Comparison of ENCODE assay signal across 11 cellular contexts in the genomic region with DNA sequence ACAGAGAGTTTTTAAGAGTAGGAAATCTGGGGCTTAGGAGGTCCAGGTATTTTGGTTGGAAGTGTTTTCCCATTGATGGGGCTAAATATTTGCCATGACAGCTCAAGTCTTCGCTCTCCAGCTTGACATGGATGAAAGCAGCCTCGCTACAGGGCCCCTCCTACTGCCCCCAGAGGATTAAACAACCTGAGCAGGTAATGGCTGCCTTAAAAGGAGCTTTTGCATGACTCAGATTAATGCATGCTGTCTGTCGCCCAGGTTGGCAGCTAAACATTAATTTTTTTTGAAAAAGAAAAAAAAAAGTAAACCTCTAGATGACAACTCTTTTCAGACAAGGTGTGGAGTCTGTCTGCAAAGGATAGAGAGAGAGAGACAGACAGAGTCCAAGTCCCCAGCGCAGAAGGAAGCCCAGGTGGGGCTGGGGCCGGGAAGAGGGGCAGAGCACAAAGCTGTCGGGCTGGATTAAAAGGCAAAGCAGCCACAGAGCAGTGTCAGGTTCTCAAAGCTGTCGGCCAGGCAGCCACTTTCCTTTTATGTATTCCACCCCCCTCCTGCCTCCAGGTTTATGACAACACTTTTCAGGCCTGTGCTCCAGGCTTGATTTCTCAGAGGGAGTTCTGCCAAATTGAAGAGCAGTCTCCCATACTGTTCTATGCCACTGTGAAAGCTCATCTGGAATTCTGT.
DNase-seq lines count a peak whose midpoint lies in the region; ATAC-seq and TF ChIP-seq lines count a peak whose summit lies in the region.
"Had no signal": no experiment of that assay in that cellular context is flagged by ENCODE, and none has a peak within 500 bp of the region (broad histone marks: within the 10 kb centered on the region; RNA-seq: fewer than 3 reads in every experiment).

No MANE protein-coding gene starts in this region.

- no peak for ATAC-seq in GM21723 (IDR thresholded peaks at IDR 0.05; ENCODE audit: unreplicated experiment)

- DNase-seq in NCI-H2196 (lab: John Stamatoyannopoulos, UW; ENCODE audit: unreplicated experiment): peak; percentile 15
- no peak for DNase-seq in NCI-H2196 treated with DMSO at 0.1 percent for 48 hours (lab: John Stamatoyannopoulos, UW; ENCODE audit: unreplicated experiment)
- DNase-seq in RWPE1 (ENCODE audit: low spot score): no peak
- peak; percentile 46 for DNase-seq in iPS-NIHi11 (ENCODE audit: low spot score)
- no peak for DNase-seq in epidermal melanocyte (ENCODE audit: insufficient read length, low spot score)
- DNase-seq in SJCRH30: no peak
- DNase-seq: ACHN, NCI-H187 treated with DMSO at 0.1 percent for 48 hours had no signal

- H3K9ac ChIP-seq in skeletal muscle satellite cell (ENCODE audit: low read depth, low read length): peak overlapping the region; percentile 67

- TF ChIP-seq CTCF in RWPE1 (conservative IDR thresholded peaks at IDR 0.05; ENCODE audit: low read depth): no peak

- H3K4me3 ChIP-seq in skeletal muscle satellite cell (ENCODE audit: low read length) (no peak overlapping the region), SJCRH30 (no peak overlapping the region)

- H3K9me3 ChIP-seq in skeletal muscle satellite cell (replicated peaks; ENCODE audit: low read length) (no peaks in the 10 kb centered on the region), SJCRH30 (replicated peaks) (no peaks in the 10 kb centered on the region)
- H3K9me3 ChIP-seq: neutrophil had no signal

- CTCF ChIA-PET in RWPE1 (lab: Yijun Ruan, JAX): interaction anchor here (0.5 to 0.7 kb wide), 5 partner anchors 15 to 1249 kb away, joined by 3 to 5 read pairs (median 4); no protein-coding TSS in a partner anchor

- H3K27me3 ChIP-seq in skeletal muscle satellite cell (ENCODE audit: control insufficient read depth, insufficient read depth, low read length) (no peaks in the 10 kb centered on the region), SJCRH30 (no peaks in the 10 kb centered on the region)
- H3K27me3 ChIP-seq: neutrophil had no signal

- H3K4me2 ChIP-seq in skeletal muscle satellite cell (ENCODE audit: low read length): peak overlapping the region; percentile 38

- POLR2A ChIA-PET in RWPE1 (lab: Yijun Ruan, JAX; ENCODE audit: low non-redundant PET): no interaction called here

- H3K4me1 ChIP-seq in skeletal muscle satellite cell (ENCODE audit: control insufficient read depth, insufficient read depth, low read length) (peaks cover 49% of the 10 kb centered on the region), SJCRH30 (no peaks in the 10 kb centered on the region)

- H3K36me3 ChIP-seq in skeletal muscle satellite cell (ENCODE audit: insufficient read depth, low read length) (peaks cover 65% of the 10 kb centered on the region), SJCRH30 (peaks cover 71% of the 10 kb centered on the region)

- H3K27ac ChIP-seq in RWPE1 (peak overlapping the region; percentile 90), SJCRH30 (no peak overlapping the region)
- H3K27ac ChIP-seq: neutrophil had no signal

Comparison
In these comparisons a context has a peak if more than half of its experiments do, and no peak if none do; other contexts are left out.
1. DNase-seq: peak in NCI-H2196 (single experiment) and iPS-NIHi11 (single experiment); none in NCI-H2196 treated with DMSO at 0.1 percent for 48 hours (single experiment), RWPE1 (single experiment), epidermal melanocyte (single experiment) and SJCRH30 (0 of 2).